Comparison of ENCODE assay signal across 12 cellular contexts in the genomic region with DNA sequence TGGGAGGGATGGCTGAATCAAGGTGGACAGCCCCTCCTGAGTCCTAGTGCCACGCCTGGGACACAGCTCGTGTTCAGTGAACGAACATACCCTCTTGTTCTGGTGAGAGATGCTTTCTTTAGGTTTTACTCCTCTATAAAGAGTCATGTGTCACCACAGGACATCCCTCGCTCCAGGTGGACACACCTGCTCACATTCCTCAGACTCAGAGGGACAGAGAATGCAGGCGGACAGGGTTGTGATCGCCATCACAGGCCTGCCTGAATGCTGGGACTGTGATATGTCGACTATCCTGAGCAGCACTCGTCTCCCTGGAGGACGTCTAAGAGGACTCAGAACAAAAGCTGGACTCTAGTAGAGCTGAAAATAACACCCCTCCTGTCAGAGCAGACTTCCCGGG.
"Had no signal": no experiment of that assay in that cellular context is flagged by ENCODE, and none has a peak within 500 bp of the region (broad histone marks: within the 10 kb centered on the region; RNA-seq: fewer than 3 reads in every experiment).

No MANE protein-coding gene starts in this region.

- H3K36me3 Mint-ChIP-seq: naive thymus-derived CD4-positive, alpha-beta T cell had no signal

- H3K9me3 Mint-ChIP-seq: endodermal cell had no signal

- DNase-seq: activated CD4-positive, alpha-beta T cell treated with anti-CD3 and anti-CD28 coated beads for 1 hour; activated CD4-positive, alpha-beta T cell treated with anti-CD3 and anti-CD28 coated beads, Interleukin-2, amount 50 U/mL, for 4 hours; activated T-cell treated with anti-CD3 and anti-CD28 coated beads, Interleukin-2, amount 50 U/mL, for 48 hours; endodermal cell; naive thymus-derived CD4-positive, alpha-beta T cell; SK-N-SH; stimulated activated CD4-positive, alpha-beta T cell treated with anti-CD3 and anti-CD28 coated beads, Interleukin-2, amount 100 ng/mL, for 48 hours; stimulated activated naive CD4-positive, alpha-beta T cell; T-helper 1 cell; T1000 had no signal

- H3K4me3 Mint-ChIP-seq: endodermal cell; naive thymus-derived CD4-positive, alpha-beta T cell had no signal

- ATAC-seq: gastroesophageal sphincter; left lobe of liver; naive thymus-derived CD4-positive, alpha-beta T cell had no signal

- H3K27ac Mint-ChIP-seq: endodermal cell; naive thymus-derived CD4-positive, alpha-beta T cell had no signal
